8 cellular contexts compared by ENCODE assay signal in the genomic region with DNA sequence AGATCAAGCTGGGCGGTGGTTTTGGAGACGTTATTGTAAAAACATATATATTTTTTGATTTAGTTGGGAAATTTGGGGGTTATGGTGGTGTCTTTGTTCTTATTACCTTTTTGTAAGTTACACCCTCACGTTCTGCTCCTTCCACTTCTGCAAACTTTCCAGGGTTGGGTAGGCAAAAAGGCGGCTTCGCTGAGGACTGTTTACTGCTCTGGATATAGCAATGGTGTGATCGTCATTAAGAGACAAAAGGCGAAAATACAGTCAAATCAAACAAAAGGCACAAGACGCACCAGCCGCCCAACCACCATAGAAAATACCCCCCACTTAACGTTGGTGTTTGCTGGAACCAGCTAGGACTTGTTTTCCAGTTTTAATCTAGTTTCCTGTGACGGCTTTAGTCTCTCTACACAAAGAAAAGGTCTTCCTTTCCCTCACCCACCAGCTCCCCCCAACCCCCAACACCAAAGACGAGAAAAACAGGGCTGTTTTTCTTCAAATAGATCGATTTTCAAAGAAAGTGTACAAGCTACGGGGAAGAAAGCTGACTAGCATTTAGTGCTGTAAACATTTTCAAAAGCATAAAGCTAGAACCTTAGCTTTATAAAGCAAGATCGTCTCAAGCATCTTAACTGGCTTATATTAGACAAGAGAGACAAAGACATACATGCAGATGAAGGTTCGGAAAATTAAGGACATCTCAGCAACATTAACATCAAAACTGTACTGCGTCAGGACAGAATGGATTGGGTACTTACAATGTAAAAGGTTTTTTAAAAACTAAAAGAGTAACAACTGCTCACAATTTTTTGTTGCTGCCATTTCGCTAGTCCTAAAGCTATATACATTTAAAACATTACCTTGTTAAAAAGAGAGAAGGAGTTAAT. TPM values are rescaled to one million over a fixed set of nuclear protein-coding genes. Genes with fewer than 3 reads are reported as not detected.
A peak's percentile ranks its signal among the peaks of the same experiment; 100 is the strongest.
DNase-seq lines count a peak whose midpoint lies in the region; ATAC-seq lines count a peak whose summit lies in the region.

No MANE protein-coding gene starts in this region.

- H3K18ac ChIP-seq in neuronal stem cell (ENCODE audit: low read length) = peak overlapping the region; percentile 99

- peaks cover 66% of the 10 kb centered on the region for H3K36me3 Mint-ChIP-seq in activated T-cell treated with anti-CD3 and anti-CD28 coated beads, Interleukin-2, amount 50 U/mL, for 24 hours (ENCODE audit: low read depth)

- no peak for ATAC-seq in GM19455 (IDR thresholded peaks at IDR 0.05; ENCODE audit: unreplicated experiment)

- H3K27me3 Mint-ChIP-seq in activated T-cell treated with anti-CD3 and anti-CD28 coated beads, Interleukin-2, amount 50 U/mL, for 24 hours = no peaks in the 10 kb centered on the region

- peak overlapping the region; percentile 85 for H3K27ac ChIP-seq in neuronal stem cell (replicated peaks; ENCODE audit: low read length)

- no peak overlapping the region for H3K14ac ChIP-seq in neuronal stem cell (ENCODE audit: low read length)

- peaks cover 41% of the 10 kb centered on the region for H3K4me1 Mint-ChIP-seq in activated T-cell treated with anti-CD3 and anti-CD28 coated beads, Interleukin-2, amount 50 U/mL, for 24 hours (ENCODE audit: low read depth)

- peak overlapping the region; percentile 94 for H3K4me3 Mint-ChIP-seq in activated T-cell treated with anti-CD3 and anti-CD28 coated beads, Interleukin-2, amount 50 U/mL, for 24 hours

- H2BK120ac ChIP-seq in neuronal stem cell (ENCODE audit: low read depth, low read length) = no peak overlapping the region

- H3K36me3 ChIP-seq in neuronal stem cell (replicated peaks in 1 of 2; ENCODE audit: control insufficient read depth in 2 of 2, insufficient read depth in 2 of 2, low read length in 2 of 2) = peaks cover 11 to 42% of the 10 kb centered on the region in 2 donors

- no peak overlapping the region for H3K23ac ChIP-seq in neuronal stem cell (ENCODE audit: low read depth, low read length, poor library complexity)

- no peak overlapping the region for H2AFZ ChIP-seq in neuronal stem cell (ENCODE audit: low read length)

- H3K79me1 ChIP-seq in neuronal stem cell (ENCODE audit: low read depth, low read length) = peaks cover 20% of the 10 kb centered on the region

- H2BK5ac ChIP-seq in neuronal stem cell (ENCODE audit: low read length) = peak overlapping the region; percentile 4

- no peak overlapping the region for H4K8ac ChIP-seq in neuronal stem cell (ENCODE audit: low read depth, low read length)

- H3K4me2 ChIP-seq in neuronal stem cell (ENCODE audit: insufficient read depth, low read length, poor library complexity, severe bottlenecking) = peak overlapping the region; percentile 72

- H3K4me3 ChIP-seq in neuronal stem cell (ENCODE audit: low read length in 2 of 2) = peak overlapping the region; percentile 56 to 92

- H3K9me3 ChIP-seq in neuronal stem cell (replicated peaks in 1 of 2; ENCODE audit: control insufficient read depth in 2 of 2, insufficient read depth in 1 of 2, low read depth in 1 of 2, low read length in 2 of 2) = no peaks in the 10 kb centered on the region

- peaks cover 30 to 38% of the 10 kb centered on the region in 2 donors for H3K4me1 ChIP-seq in neuronal stem cell (ENCODE audit: control insufficient read depth in 2 of 2, insufficient read depth in 1 of 2, low read depth in 1 of 2, low read length in 2 of 2)

- no peak overlapping the region for H2BK12ac ChIP-seq in neuronal stem cell (ENCODE audit: low read length)

- peak overlapping the region; percentile 66 for H3K9ac ChIP-seq in neuronal stem cell (ENCODE audit: low read depth, low read length, poor library complexity)

- no peak overlapping the region for H3K4ac ChIP-seq in neuronal stem cell (ENCODE audit: low read length)

- H2AK5ac ChIP-seq in neuronal stem cell (ENCODE audit: low read depth, low read length) = no peak overlapping the region

- H4K91ac ChIP-seq in neuronal stem cell (ENCODE audit: low read depth, low read length, poor library complexity) = no peak overlapping the region

- H3K9me3 Mint-ChIP-seq in activated T-cell treated with anti-CD3 and anti-CD28 coated beads, Interleukin-2, amount 50 U/mL, for 24 hours = no peaks in the 10 kb centered on the region

- no peak overlapping the region for H2BK15ac ChIP-seq in neuronal stem cell (ENCODE audit: low read length)

- peak; percentile 41 for DNase-seq in DMS 273 (lab: John Stamatoyannopoulos, UW; ENCODE audit: unreplicated experiment)
- no peak for DNase-seq in DMS 273 treated with DMSO at 0.1 percent for 48 hours (lab: John Stamatoyannopoulos, UW)
- peak; percentile 12 for DNase-seq in NCI-H2196 treated with DMSO at 0.1 percent for 48 hours (lab: John Stamatoyannopoulos, UW; ENCODE audit: unreplicated experiment)
- peak; percentile 65 for DNase-seq in activated T-cell treated with anti-CD3 and anti-CD28 coated beads, Interleukin-2, amount 50 U/mL, for 24 hours
- DNase-seq in fibroblast of peridontal ligament (ENCODE audit: extremely low read depth) = peak; percentile 54
- DNase-seq in neuronal stem cell (ENCODE audit: low spot score) = no peak
- DNase-seq in D341Med (ENCODE audit: low spot score) = no peak

- 100% methylated on average over 1 of the region's 18 CpGs; no CpG with 5 or more reads in 1 of the 2 donors for WGBS in neuronal stem cell (ENCODE audit: extremely low coverage in 2 of 2, insufficient read length in 2 of 2, insufficient replicate concordance in 1 of 2), 2 donors

- H3K27ac Mint-ChIP-seq in activated T-cell treated with anti-CD3 and anti-CD28 coated beads, Interleukin-2, amount 50 U/mL, for 24 hours = peak overlapping the region; percentile 99

- no peaks in the 10 kb centered on the region for H3K27me3 ChIP-seq in neuronal stem cell (ENCODE audit: control insufficient read depth in 3 of 3, insufficient read depth in 3 of 3, low read depth in 1 of 3, low read length in 3 of 3)

RNA-seq across cellular contexts. Expression of gene SETD1B, which starts 2.0 kb away (rescaled TPM):
- 6.1 TPM for polyA plus RNA-seq in neuronal stem cell (2013, experiment 1 of 2)
- 6.2 TPM for polyA plus RNA-seq in neuronal stem cell (2013, experiment 2 of 2)

RNA-seq across cellular contexts. Expression of gene RHOF, which starts 8.4 kb away (rescaled TPM):
- polyA plus RNA-seq in neuronal stem cell (2013, experiment 1 of 2) = 16.5 TPM
- 15.5 TPM for polyA plus RNA-seq in neuronal stem cell (2013, experiment 2 of 2)

RNA-seq across cellular contexts. Expression of gene HPD, which starts 56.8 kb away (rescaled TPM):
- polyA plus RNA-seq in neuronal stem cell (2013, experiment 1 of 2) = 0.13 TPM
- polyA plus RNA-seq in neuronal stem cell (2013, experiment 2 of 2) = 0.18 TPM

Comparison
In these comparisons a context has a peak if more than half of its experiments do, and no peak if none do; other contexts are left out.
1. DNase-seq: peak in DMS 273 (single experiment), NCI-H2196 treated with DMSO at 0.1 percent for 48 hours (single experiment), activated T-cell treated with anti-CD3 and anti-CD28 coated beads, Interleukin-2, amount 50 U/mL, for 24 hours (single experiment) and fibroblast of peridontal ligament (single experiment); none in DMS 273 treated with DMSO at 0.1 percent for 48 hours (single experiment), neuronal stem cell (single experiment) and D341Med (single experiment).